ENCODE assay signal across 9 cellular contexts in genomic region chr5:163347671-163348070, GRCh38.
DNase-seq lines count a peak whose midpoint lies in the region; ATAC-seq, FAIRE-seq and TF ChIP-seq lines count a peak whose summit lies in the region.
"Had no signal": no experiment of that assay in that cellular context is flagged by ENCODE, and none has a peak within 500 bp of the region (broad histone marks: within the 10 kb centered on the region; RNA-seq: fewer than 3 reads in every experiment).

No MANE protein-coding gene starts in this region.

- H3K9me3 ChIP-seq in DND-41 (ENCODE audit: insufficient read depth, low read length, severe bottlenecking): no peaks in the 10 kb centered on the region
- no peaks in the 10 kb centered on the region for H3K9me3 ChIP-seq in small intestine (ENCODE audit: control insufficient read depth, low read depth)

- DNase-seq in DND-41: peak; percentile 73
- peak; percentile 19 for DNase-seq in HK-2 (ENCODE audit: unreplicated experiment)
- DNase-seq in RPMI8226: peak; percentile 71
- DNase-seq in amniotic stem cell (lab: John Stamatoyannopoulos, UW): peak; percentile 12
- DNase-seq in hippocampal formation (lab: John Stamatoyannopoulos, UW): peak; percentile 63 to 73
- peak; percentile 62 for DNase-seq in small intestine
- DNase-seq in NCI-H187 treated with DMSO at 0.1 percent for 48 hours (lab: John Stamatoyannopoulos, UW): no peak

- H3K36me3 ChIP-seq in DND-41 (ENCODE audit: insufficient read depth, low read length) (no peaks in the 10 kb centered on the region), small intestine (ENCODE audit: control insufficient read depth in 2 of 2, insufficient read depth in 2 of 2, low read length in 2 of 2) (no peaks in the 10 kb centered on the region)

- no peak overlapping the region for H3K4me2 ChIP-seq in DND-41 (ENCODE audit: insufficient read depth, low read length)

- H3K9ac ChIP-seq in DND-41 (ENCODE audit: low read depth, low read length): no peak overlapping the region

- H2AFZ ChIP-seq in DND-41 (ENCODE audit: low read depth, low read length): 0 out of 2 replicates have a peak overlapping the region, but pooled peaks have one; percentile 15

- H3K4me3 ChIP-seq in DND-41 (ENCODE audit: low read depth in 1 of 2, low read length in 2 of 2) (no peak overlapping the region), small intestine (ENCODE audit: low read depth in 1 of 2, low read length in 2 of 2) (no peak overlapping the region)

- H4K20me1 ChIP-seq in DND-41 (ENCODE audit: insufficient read depth, low read length): no peaks in the 10 kb centered on the region

- 0% methylated on average over 2 of the region's 2 CpGs for WGBS in small intestine, 3 donors

- H3K27me3 ChIP-seq in DND-41 (ENCODE audit: insufficient read depth, low read length, poor library complexity): no peaks in the 10 kb centered on the region
- peaks cover 0 to 1% of the 10 kb centered on the region in 2 donors for H3K27me3 ChIP-seq in small intestine (ENCODE audit: control insufficient read depth in 2 of 2, insufficient read depth in 2 of 2, low read length in 2 of 2)

- FAIRE-seq in small intestine (lab: Jason Lieb, UNC): no peak

- H3K27ac ChIP-seq in DND-41 (ENCODE audit: low read length) (peak overlapping the region; percentile 35; the same call in 1 of the 2 replicates), small intestine (ENCODE audit: low read depth in 1 of 2, low read length in 1 of 2) (no peak overlapping the region)
- H3K27ac ChIP-seq: epithelial cell of prostate had no signal

- H3K79me2 ChIP-seq in DND-41 (ENCODE audit: insufficient read depth, low read length): no peaks in the 10 kb centered on the region

- TF ChIP-seq CTCF in DND-41 (IDR thresholded peaks at IDR 0.05; ENCODE audit: borderline replicate concordance, extremely low read depth, low read length, poor library complexity, severe bottlenecking): peak; percentile 94

- peak; percentile 91 for ATAC-seq in DND-41 (ENCODE audit: insufficient read depth, low read depth)
- peak; percentile 68 for ATAC-seq in GM19397 (IDR thresholded peaks at IDR 0.05; ENCODE audit: unreplicated experiment)

- H3K4me1 ChIP-seq in DND-41 (ENCODE audit: insufficient read depth, low read length): peaks cover 8% of the 10 kb centered on the region
- no peaks in the 10 kb centered on the region for H3K4me1 ChIP-seq in small intestine (ENCODE audit: control insufficient read depth in 2 of 2, insufficient read depth in 1 of 2, low read depth in 1 of 2, low read length in 1 of 2)
